Comparison of ENCODE assay signal across 11 cellular contexts in the genomic region with DNA sequence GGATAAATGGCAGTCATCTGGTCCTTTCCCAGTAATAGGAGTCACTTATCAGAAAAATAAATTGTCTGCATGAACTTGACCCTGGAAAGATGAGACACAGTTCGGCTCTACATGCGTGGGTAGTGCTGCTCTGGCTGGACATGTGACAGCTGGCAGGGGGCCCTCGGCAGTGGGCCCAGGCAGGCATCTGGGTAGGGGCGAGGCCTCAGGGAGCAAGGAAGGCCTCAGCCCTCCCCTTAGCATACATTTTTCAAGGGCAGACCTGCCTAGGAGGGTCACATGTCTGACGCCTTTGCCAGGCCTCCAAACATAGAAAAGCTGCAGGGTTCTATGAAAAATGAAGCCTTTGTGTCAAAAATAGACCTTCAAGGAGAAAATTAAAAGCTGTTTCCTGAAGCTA. TPM values are rescaled to one million over a fixed set of nuclear protein-coding genes. Genes with fewer than 3 reads are reported as not detected.
DNase-seq lines count a peak whose midpoint lies in the region; ATAC-seq, FAIRE-seq and TF ChIP-seq lines count a peak whose summit lies in the region.
"Had no signal": no experiment of that assay in that cellular context is flagged by ENCODE, and none has a peak within 500 bp of the region (broad histone marks: within the 10 kb centered on the region; RNA-seq: fewer than 3 reads in every experiment).

No MANE protein-coding gene starts in this region.

- H2BK5ac ChIP-seq in H9 (ENCODE audit: insufficient read length, low read length), result no peak overlapping the region

- H3K4me1 ChIP-seq in BE2C (peaks cover 11% of the 10 kb centered on the region), SJCRH30 (peaks cover 9% of the 10 kb centered on the region), osteoblast (ENCODE audit: insufficient read depth, low read length) (peaks cover 9% of the 10 kb centered on the region), small intestine (ENCODE audit: control insufficient read depth in 2 of 2, insufficient read depth in 1 of 2, low read depth in 1 of 2, low read length in 1 of 2) (no peaks in the 10 kb centered on the region), H9 (ENCODE audit: insufficient read depth, low read length) (no peaks in the 10 kb centered on the region)

- no peak overlapping the region for H3K4ac ChIP-seq in H9 (ENCODE audit: low read depth, low read length)

- H3K14ac ChIP-seq in H9 (ENCODE audit: insufficient read depth, low read length), result no peak overlapping the region

- H3K36me3 Mint-ChIP-seq in H9 (ENCODE audit: insufficient read depth in 1 of 3, low read depth in 3 of 3), result peaks cover 0 to 4% (median 0%) of the 10 kb centered on the region in 3 experiments; a peak in 1 of 7 replicates

- no peak overlapping the region for H3K56ac ChIP-seq in H9 (ENCODE audit: insufficient read length, low read depth, low read length)

- TF ChIP-seq CTCF in BE2C (IDR thresholded peaks at IDR 0.05; ENCODE audit: low read depth, low read length) (no peak), osteoblast (IDR thresholded peaks at IDR 0.05; ENCODE audit: extremely low read depth, low read depth, low read length) (no peak), H9 (conservative IDR thresholded peaks at IDR 0.05) (no peak)

- no peaks in the 10 kb centered on the region for H3K27me3 ChIP-seq in BE2C
- H3K27me3 ChIP-seq in SJCRH30, result no peaks in the 10 kb centered on the region
- no peaks in the 10 kb centered on the region for H3K27me3 ChIP-seq in osteoblast (ENCODE audit: insufficient read depth, low read length)
- no peaks in the 10 kb centered on the region for H3K27me3 ChIP-seq in small intestine (ENCODE audit: control insufficient read depth in 2 of 2, insufficient read depth in 2 of 2, low read length in 2 of 2)
- H3K27me3 ChIP-seq in H9 (ENCODE audit: insufficient read depth, low read length), result no peaks in the 10 kb centered on the region

- no peaks in the 10 kb centered on the region for H3K23me2 ChIP-seq in H9 (ENCODE audit: insufficient read length, low read depth, low read length, poor library complexity, severe bottlenecking)

- no peak overlapping the region for H2BK20ac ChIP-seq in H9 (ENCODE audit: low read depth, low read length, poor library complexity, severe bottlenecking)

- H3K4me1 Mint-ChIP-seq in H9, result peaks cover 0 to 3% of the 10 kb centered on the region in 2 experiments; a peak in 2 of 4 replicates

- H3K9ac ChIP-seq in H9 (ENCODE audit: extremely low read depth, insufficient read length, low read length), result no peak overlapping the region
- H3K9ac ChIP-seq: KMS-11 had no signal

- H3K79me1 ChIP-seq in H9 (ENCODE audit: insufficient read depth, low read depth, low read length, poor library complexity, severe bottlenecking), result no peaks in the 10 kb centered on the region

- no peak overlapping the region for H2BK120ac ChIP-seq in H9 (ENCODE audit: low read depth, low read length, poor library complexity, severe bottlenecking)

- H2AFZ ChIP-seq in osteoblast (ENCODE audit: low read length) (peak overlapping the region; percentile 65), H9 (ENCODE audit: low read length) (no peak overlapping the region)

- H3K4me3 ChIP-seq in BE2C (ENCODE audit: low read depth, low read length) (no peak overlapping the region), SJCRH30 (no peak overlapping the region), osteoblast (ENCODE audit: insufficient read depth, low read length) (no peak overlapping the region), small intestine (ENCODE audit: low read depth in 1 of 2, low read length in 2 of 2) (no peak overlapping the region)

- no peak overlapping the region for H3K4me2 ChIP-seq in osteoblast (ENCODE audit: insufficient read depth, low read length)
- H3K4me2 ChIP-seq in H9 (ENCODE audit: insufficient read depth, insufficient read length, low read length), result no peak overlapping the region
- H3K4me2 ChIP-seq: KMS-11 had no signal

- H4K91ac ChIP-seq in H9 (ENCODE audit: insufficient read length, low read depth, low read length), result no peak overlapping the region

- H4K20me1 ChIP-seq in osteoblast (ENCODE audit: insufficient read depth, low read length) (no peaks in the 10 kb centered on the region), H9 (ENCODE audit: control insufficient read depth, insufficient read depth, insufficient read length) (no peaks in the 10 kb centered on the region)

- H2BK15ac ChIP-seq in H9 (ENCODE audit: low read depth, low read length), result no peak overlapping the region

- no peaks in the 10 kb centered on the region for H3K9me3 Mint-ChIP-seq in H9
- H3K9me3 Mint-ChIP-seq: activated CD4-positive, alpha-beta T cell treated with anti-CD3 and anti-CD28 coated beads, Interleukin-2, amount 10 ng/mL, durations not matched to agents 24 days and 14 days had no signal

- H3K36me3 ChIP-seq in BE2C (no peaks in the 10 kb centered on the region), SJCRH30 (no peaks in the 10 kb centered on the region), osteoblast (ENCODE audit: insufficient read depth, low read length) (no peaks in the 10 kb centered on the region), small intestine (ENCODE audit: control insufficient read depth in 2 of 2, insufficient read depth in 2 of 2, low read length in 2 of 2) (no peaks in the 10 kb centered on the region)

- no peaks in the 10 kb centered on the region for H3K79me2 ChIP-seq in osteoblast (ENCODE audit: insufficient read depth, low read length)
- no peaks in the 10 kb centered on the region for H3K79me2 ChIP-seq in H9 (ENCODE audit: insufficient read depth, low read length)

- H3K27me3 Mint-ChIP-seq in H9 (ENCODE audit: low read depth), result no peaks in the 10 kb centered on the region
- H3K27me3 Mint-ChIP-seq: activated CD4-positive, alpha-beta T cell treated with anti-CD3 and anti-CD28 coated beads, Interleukin-2, amount 10 ng/mL, durations not matched to agents 24 days and 14 days had no signal

- H3K18ac ChIP-seq in H9 (ENCODE audit: insufficient read length, low read depth, low read length), result no peak overlapping the region

- no peaks in the 10 kb centered on the region for H3K9me3 ChIP-seq in BE2C
- H3K9me3 ChIP-seq in SJCRH30 (replicated peaks), result no peaks in the 10 kb centered on the region
- H3K9me3 ChIP-seq in osteoblast (ENCODE audit: low read depth, low read length), result no peaks in the 10 kb centered on the region
- no peaks in the 10 kb centered on the region for H3K9me3 ChIP-seq in small intestine (ENCODE audit: control insufficient read depth, low read depth)
- no peaks in the 10 kb centered on the region for H3K9me3 ChIP-seq in H9 (ENCODE audit: control insufficient read depth, low read depth, low read length)

- no peak for FAIRE-seq in small intestine (lab: Jason Lieb, UNC)

- DNase-seq in BE2C (peak; percentile 73), SJCRH30 (peak; percentile 62 to 69), fibroblast of the conjunctiva (ENCODE audit: low read depth) (peak; percentile 68), osteoblast (ENCODE audit: insufficient read length, low spot score, missing footprints) (no peak), small intestine (no peak), H9 (no peak)
- DNase-seq: activated CD4-positive, alpha-beta T cell treated with anti-CD3 and anti-CD28 coated beads, Interleukin-2, amount 10 ng/mL, durations not matched to agents 24 days and 14 days had no signal

- H3K4me3 Mint-ChIP-seq in H9, result no peak overlapping the region
- H3K4me3 Mint-ChIP-seq: activated CD4-positive, alpha-beta T cell treated with anti-CD3 and anti-CD28 coated beads, Interleukin-2, amount 10 ng/mL, durations not matched to agents 24 days and 14 days had no signal

- H4K8ac ChIP-seq in H9 (replicated peaks; ENCODE audit: insufficient read length, low read depth, low read length), result no peak overlapping the region

- no peak overlapping the region for H2AK5ac ChIP-seq in H9 (ENCODE audit: insufficient read length, low read length)

- 37 to 64% (median 54%) methylated on average over 5 of the region's 5 CpGs for WGBS in small intestine, 3 donors
- no CpG with 5 or more reads among the region's 5 CpGs for WGBS in H9 (ENCODE audit: extremely low coverage, insufficient read length, low lambda C conversion rate)

- no peak overlapping the region for H3K27ac Mint-ChIP-seq in H9
- H3K27ac Mint-ChIP-seq: activated CD4-positive, alpha-beta T cell treated with anti-CD3 and anti-CD28 coated beads, Interleukin-2, amount 10 ng/mL, durations not matched to agents 24 days and 14 days had no signal

- no peak overlapping the region for H3T11ph ChIP-seq in H9 (ENCODE audit: low read length)

- no peak overlapping the region for H4K5ac ChIP-seq in H9 (ENCODE audit: insufficient read length, low read depth, low read length)

- no peak overlapping the region for H3K23ac ChIP-seq in H9 (ENCODE audit: insufficient read length, low read depth, low read length)

- H3K27ac ChIP-seq in SJCRH30 (no peak overlapping the region), osteoblast (ENCODE audit: low read depth, low read length) (no peak overlapping the region), small intestine (ENCODE audit: low read depth in 1 of 2, low read length in 1 of 2) (no peak overlapping the region), H9 (ENCODE audit: insufficient read length, low read depth, low read length) (no peak overlapping the region)
- H3K27ac ChIP-seq: C4-2B, KMS-11 had no signal

- ATAC-seq in GM18861 (IDR thresholded peaks at IDR 0.05; ENCODE audit: unreplicated experiment) (no peak), HG03457 (IDR thresholded peaks at IDR 0.05; ENCODE audit: unreplicated experiment) (no peak)

- no peak overlapping the region for H2BK12ac ChIP-seq in H9 (ENCODE audit: insufficient read length, low read depth, low read length)

RNA-seq across cellular contexts. Expression of a gene that starts 12.8 kb away (rescaled TPM):
- 38.0 TPM for polyA plus RNA-seq in BE2C (2012; ENCODE audit: insufficient read depth, insufficient read length, low read depth)
- total RNA-seq in SJCRH30 (2014; rRNA removed; shearing (Covaris generic)), result 41.4 and 43.3 TPM in 2 replicates
- total RNA-seq in osteoblast, result 38.0 and 38.3 TPM in 2 replicates
- 10 to 100 TPM; 44.3 to 53.5 (median 44.5) TPM for polyA plus RNA-seq in small intestine
- 63.7 and 64.6 TPM in 2 replicates for total RNA-seq in H9 (2021)

RNA-seq across cellular contexts. Expression of a gene that starts 47.9 kb away (rescaled TPM):
- polyA plus RNA-seq in BE2C (2012; ENCODE audit: insufficient read depth, insufficient read length, low read depth), result 406 TPM
- 224 and 233 TPM in 2 replicates for total RNA-seq in SJCRH30 (2014; rRNA removed; shearing (Covaris generic))
- total RNA-seq in osteoblast (50.7 and 56.5 TPM in 2 replicates), H9 (2021) (204 and 216 TPM in 2 replicates)
- polyA plus RNA-seq in small intestine, result 100 to 1,000 TPM; 145 to 163 (median 151) TPM

Comparison
In these comparisons a context has a peak if more than half of its experiments do, and no peak if none do; other contexts are left out.
1. DNase-seq: peak in BE2C (single experiment), SJCRH30 (2 of 2) and fibroblast of the conjunctiva (single experiment); none in osteoblast (single experiment), small intestine (single experiment) and H9 (single experiment).